1 cellular context compared by ENCODE assay signal in the genomic region with DNA sequence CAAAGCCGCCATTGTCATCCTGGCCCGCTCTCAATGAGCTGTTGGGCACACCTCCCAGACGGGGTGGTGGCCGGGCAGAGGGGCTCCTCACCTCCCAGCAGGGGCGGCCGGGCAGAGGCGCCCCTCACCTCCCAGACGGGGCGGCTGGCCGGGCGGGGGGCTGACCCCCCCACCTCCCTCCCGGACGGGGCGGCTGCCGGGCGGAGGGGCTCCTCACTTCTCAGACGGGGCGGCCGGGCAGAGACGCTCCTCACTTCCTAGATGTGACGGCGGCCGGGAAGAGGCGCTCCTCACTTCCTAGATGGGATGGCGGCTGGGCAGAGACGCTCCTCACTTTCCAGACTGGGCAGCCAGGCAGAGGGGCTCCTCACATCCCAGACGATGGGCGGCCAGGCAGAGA. TPM values are rescaled to one million over a fixed set of nuclear protein-coding genes. Genes with fewer than 3 reads are reported as not detected.
"Had no signal": no experiment of that assay in that cellular context is flagged by ENCODE, and none has a peak within 500 bp of the region (broad histone marks: within the 10 kb centered on the region; RNA-seq: fewer than 3 reads in every experiment).

No MANE protein-coding gene starts in this region.

RNA-seq across cellular contexts. Expression of a gene that starts 29.8 kb away (rescaled TPM):
- total RNA-seq: naive thymus-derived CD4-positive, alpha-beta T cell had no signal
